Comparison of ENCODE assay signal across 7 cellular contexts in the genomic region with DNA sequence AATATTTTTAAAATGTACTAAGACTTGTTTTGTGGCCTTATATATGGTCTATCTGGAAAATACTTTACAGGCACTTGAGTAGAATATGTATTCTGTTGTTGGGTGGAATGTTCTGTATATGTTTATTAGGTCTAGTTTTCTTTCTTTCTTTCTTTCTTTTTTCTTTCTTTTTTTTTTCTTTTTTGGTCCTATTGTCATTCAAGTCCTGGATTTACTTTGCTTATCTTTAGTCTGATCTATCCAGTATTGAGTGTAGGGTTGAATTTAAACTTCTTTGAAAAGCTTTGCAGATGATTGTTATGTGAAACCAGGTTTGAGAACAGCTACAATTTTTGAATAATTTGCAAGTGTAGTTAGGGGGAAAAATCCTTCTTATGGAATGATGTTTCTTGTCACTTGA.
"Had no signal": no experiment of that assay in that cellular context is flagged by ENCODE, and none has a peak within 500 bp of the region (broad histone marks: within the 10 kb centered on the region; RNA-seq: fewer than 3 reads in every experiment).

No MANE protein-coding gene starts in this region.

- H3K4me3 Mint-ChIP-seq: HFFc6 had no signal

- DNase-seq: GM23248, HFFc6, IMR-90, KG1 had no signal

- H3K27ac ChIP-seq: GM23248 had no signal

- H2AFZ ChIP-seq: GM23248 had no signal

- H3K27ac Mint-ChIP-seq: HFFc6 had no signal

- H3K9ac ChIP-seq: GM23248 had no signal

- ATAC-seq: HCT116, K562 had no signal

- H3K9me3 ChIP-seq: HAP-1 had no signal

- H3K9me3 Mint-ChIP-seq: HFFc6 had no signal
